27 cellular contexts compared by ENCODE assay signal in genomic region chr10:118913825-118914224, GRCh38.
"Had no signal": no experiment of that assay in that cellular context is flagged by ENCODE, and none has a peak within 500 bp of the region (broad histone marks: within the 10 kb centered on the region; RNA-seq: fewer than 3 reads in every experiment).

No MANE protein-coding gene starts in this region.

- H3K9me3 Mint-ChIP-seq: activated CD4-positive, alpha-beta memory T cell treated with anti-CD3 and anti-CD28 coated beads, Interleukin-2, amount 10 ng/mL, durations not matched to agents 7 days and 5 days; activated CD4-positive, alpha-beta T cell treated with anti-CD3 and anti-CD28 coated beads, Interleukin-2, amount 10 ng/mL, durations not matched to agents 7 days and 5 days; activated naive CD4-positive, alpha-beta T cell treated with anti-CD3 and anti-CD28 coated beads, Interleukin-2, amount 50 U/mL, for 24 hours; activated T-cell treated with anti-CD3 and anti-CD28 coated beads, Interleukin-2, amount 50 U/mL, for 4 hours; activated T-helper 17 cell treated with anti-CD3 and anti-CD28 coated beads, Interleukin-2, amount 50 U/mL, for 72 hours; naive thymus-derived CD8-positive, alpha-beta T cell; neural progenitor cell; stimulated activated naive CD8-positive, alpha-beta T cell treated with anti-CD3 and anti-CD28 coated beads, Interleukin-15, Interleukin-2, amounts not matched to agents 100 ng/mL and 50 ng/mL, for 24 hours; WTC11 had no signal

- H3K4me1 Mint-ChIP-seq: activated CD4-positive, alpha-beta memory T cell treated with anti-CD3 and anti-CD28 coated beads, Interleukin-2, amount 10 ng/mL, durations not matched to agents 7 days and 5 days; activated CD4-positive, alpha-beta T cell treated with anti-CD3 and anti-CD28 coated beads, Interleukin-2, amount 10 ng/mL, durations not matched to agents 7 days and 5 days; activated naive CD4-positive, alpha-beta T cell treated with anti-CD3 and anti-CD28 coated beads, Interleukin-2, amount 50 U/mL, for 24 hours; activated T-helper 17 cell treated with anti-CD3 and anti-CD28 coated beads, Interleukin-2, amount 50 U/mL, for 72 hours; immature natural killer cell; naive thymus-derived CD8-positive, alpha-beta T cell; T-helper 17 cell had no signal

- DNase-seq: activated CD4-positive, alpha-beta memory T cell treated with anti-CD3 and anti-CD28 coated beads, Interleukin-2, amount 10 ng/mL, durations not matched to agents 7 days and 5 days; activated CD4-positive, alpha-beta T cell treated with anti-CD3 and anti-CD28 coated beads for 1 hour; activated CD4-positive, alpha-beta T cell treated with anti-CD3 and anti-CD28 coated beads, Interleukin-2, amount 10 ng/mL, durations not matched to agents 7 days and 5 days; activated CD8-positive, alpha-beta memory T cell treated with anti-CD3 and anti-CD28 coated beads, Interleukin-2, amount 50 U/mL, for 48 hours; activated gamma-delta T cell treated with Interleukin-2 at 50 U/mL for 16 hours; activated T-cell treated with anti-CD3 and anti-CD28 coated beads, Interleukin-2, amount 50 U/mL, for 4 hours; body of pancreas; cerebellar nuclear complex; colonic mucosa; effector CD8-positive, alpha-beta T cell; hippocampal formation; immature natural killer cell; kidney; lower lobe of right lung; mesenchymal stem cell; naive thymus-derived CD8-positive, alpha-beta T cell; right lobe of liver; stimulated activated CD4-positive, alpha-beta T cell treated with anti-CD3 and anti-CD28 coated beads, Interleukin-2, amount 100 ng/mL, for 48 hours; T-helper 17 cell; T1000 had no signal

- H3K27ac Mint-ChIP-seq: activated CD4-positive, alpha-beta memory T cell treated with anti-CD3 and anti-CD28 coated beads, Interleukin-2, amount 10 ng/mL, durations not matched to agents 7 days and 5 days; activated CD4-positive, alpha-beta T cell treated with anti-CD3 and anti-CD28 coated beads, Interleukin-2, amount 10 ng/mL, durations not matched to agents 7 days and 5 days; activated naive CD4-positive, alpha-beta T cell treated with anti-CD3 and anti-CD28 coated beads, Interleukin-2, amount 50 U/mL, for 24 hours; activated T-helper 17 cell treated with anti-CD3 and anti-CD28 coated beads, Interleukin-2, amount 50 U/mL, for 72 hours; immature natural killer cell; stimulated activated naive CD8-positive, alpha-beta T cell treated with anti-CD3 and anti-CD28 coated beads, Interleukin-15, Interleukin-2, amounts not matched to agents 100 ng/mL and 50 ng/mL, for 24 hours; T-helper 17 cell; WTC11 had no signal

- H3K27me3 ChIP-seq: body of pancreas, colonic mucosa, neural progenitor cell, right lobe of liver had no signal

- H3K27ac ChIP-seq: body of pancreas, colonic mucosa, epithelial cell of prostate, lower lobe of right lung, neural progenitor cell, right lobe of liver, thoracic aorta had no signal

- H3K4me3 Mint-ChIP-seq: activated CD4-positive, alpha-beta memory T cell treated with anti-CD3 and anti-CD28 coated beads, Interleukin-2, amount 10 ng/mL, durations not matched to agents 7 days and 5 days; activated CD4-positive, alpha-beta T cell treated with anti-CD3 and anti-CD28 coated beads, Interleukin-2, amount 10 ng/mL, durations not matched to agents 7 days and 5 days; activated naive CD4-positive, alpha-beta T cell treated with anti-CD3 and anti-CD28 coated beads, Interleukin-2, amount 50 U/mL, for 24 hours; activated T-cell treated with anti-CD3 and anti-CD28 coated beads, Interleukin-2, amount 50 U/mL, for 4 hours; activated T-helper 17 cell treated with anti-CD3 and anti-CD28 coated beads, Interleukin-2, amount 50 U/mL, for 72 hours; immature natural killer cell; naive thymus-derived CD8-positive, alpha-beta T cell; neural progenitor cell; stimulated activated naive CD8-positive, alpha-beta T cell treated with anti-CD3 and anti-CD28 coated beads, Interleukin-15, Interleukin-2, amounts not matched to agents 100 ng/mL and 50 ng/mL, for 24 hours; T-helper 17 cell; WTC11 had no signal

- H3K36me3 Mint-ChIP-seq: activated naive CD4-positive, alpha-beta T cell treated with anti-CD3 and anti-CD28 coated beads, Interleukin-2, amount 50 U/mL, for 24 hours; immature natural killer cell; naive thymus-derived CD8-positive, alpha-beta T cell; neural progenitor cell; WTC11 had no signal

- ATAC-seq: activated T-cell treated with anti-CD3 and anti-CD28 coated beads, Interleukin-2, amount 50 U/mL, for 4 hours; activated T-helper 17 cell treated with anti-CD3 and anti-CD28 coated beads, Interleukin-2, amount 50 U/mL, for 72 hours; naive thymus-derived CD8-positive, alpha-beta T cell; T-helper 17 cell; WTC11 had no signal

- H3K4me3 ChIP-seq: body of pancreas, colonic mucosa, lower lobe of right lung, neural progenitor cell, right lobe of liver, thoracic aorta had no signal

- H3K36me3 ChIP-seq: colonic mucosa, lower lobe of right lung, neural progenitor cell, right lobe of liver, thoracic aorta had no signal

- H3K9me3 ChIP-seq: body of pancreas, colonic mucosa, lower lobe of right lung, right lobe of liver, thoracic aorta had no signal

- H3K4me1 ChIP-seq: colonic mucosa, lower lobe of right lung, right lobe of liver had no signal
